Comparison of ENCODE assay signal across 1 cellular context in genomic region chr1:234875953-234876814, GRCh38.
TF ChIP-seq lines count a peak whose summit lies in the region.

No MANE protein-coding gene starts in this region.

TF ChIP-seq in HepG2, 621 proteins besides CTCF, POLR2A, EP300 and RAD21 (continued from another document and continues in another):
- TF ChIP-seq, protein P1, sequence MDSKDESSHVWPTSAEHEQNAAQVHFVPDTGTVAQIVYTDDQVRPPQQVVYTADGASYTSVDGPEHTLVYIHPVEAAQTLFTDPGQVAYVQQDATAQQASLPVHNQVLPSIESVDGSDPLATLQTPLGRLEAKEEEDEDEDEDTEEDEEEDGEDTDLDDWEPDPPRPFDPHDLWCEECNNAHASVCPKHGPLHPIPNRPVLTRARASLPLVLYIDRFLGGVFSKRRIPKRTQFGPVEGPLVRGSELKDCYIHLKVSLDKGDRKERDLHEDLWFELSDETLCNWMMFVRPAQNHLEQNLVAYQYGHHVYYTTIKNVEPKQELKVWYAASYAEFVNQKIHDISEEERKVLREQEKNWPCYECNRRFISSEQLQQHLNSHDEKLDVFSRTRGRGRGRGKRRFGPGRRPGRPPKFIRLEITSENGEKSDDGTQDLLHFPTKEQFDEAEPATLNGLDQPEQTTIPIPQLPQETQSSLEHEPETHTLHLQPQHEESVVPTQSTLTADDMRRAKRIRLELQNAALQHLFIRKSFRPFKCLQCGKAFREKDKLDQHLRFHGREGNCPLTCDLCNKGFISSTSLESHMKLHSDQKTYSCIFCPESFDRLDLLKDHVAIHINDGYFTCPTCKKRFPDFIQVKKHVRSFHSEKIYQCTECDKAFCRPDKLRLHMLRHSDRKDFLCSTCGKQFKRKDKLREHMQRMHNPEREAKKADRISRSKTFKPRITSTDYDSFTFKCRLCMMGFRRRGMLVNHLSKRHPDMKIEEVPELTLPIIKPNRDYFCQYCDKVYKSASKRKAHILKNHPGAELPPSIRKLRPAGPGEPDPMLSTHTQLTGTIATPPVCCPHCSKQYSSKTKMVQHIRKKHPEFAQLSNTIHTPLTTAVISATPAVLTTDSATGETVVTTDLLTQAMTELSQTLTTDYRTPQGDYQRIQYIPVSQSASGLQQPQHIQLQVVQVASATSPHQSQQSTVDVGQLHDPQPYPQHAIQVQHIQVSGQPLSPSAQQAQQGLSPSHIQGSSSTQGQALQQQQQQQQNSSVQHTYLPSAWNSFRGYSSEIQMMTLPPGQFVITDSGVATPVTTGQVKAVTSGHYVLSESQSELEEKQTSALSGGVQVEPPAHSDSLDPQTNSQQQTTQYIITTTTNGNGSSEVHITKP (CRISPR knock-in tag; IDR thresholded peaks at IDR 0.05; ENCODE audit: low read depth), result peak; percentile 86
- TF ChIP-seq CAMTA2 (CRISPR knock-in tag; IDR thresholded peaks at IDR 0.05; ENCODE audit: borderline replicate concordance), result 0 out of 2 replicates have a peak, but pooled peaks have one; percentile 21
- no peak for TF ChIP-seq NFATC3 (CRISPR knock-in tag; IDR thresholded peaks at IDR 0.05)
- no peak for TF ChIP-seq ATF7-NPFF (CRISPR knock-in tag; IDR thresholded peaks at IDR 0.05; ENCODE audit: low read depth)
- no peak for TF ChIP-seq ZNF333 (CRISPR knock-in tag; IDR thresholded peaks at IDR 0.05; ENCODE audit: borderline replicate concordance)
- TF ChIP-seq ZNF619 (CRISPR knock-in tag; IDR thresholded peaks at IDR 0.05), result no peak
- no peak; the same call in 1 of the 2 replicates for TF ChIP-seq ZNF343 (CRISPR knock-in tag; IDR thresholded peaks at IDR 0.05)
- TF ChIP-seq FOSL2 (CRISPR knock-in tag; IDR thresholded peaks at IDR 0.05), result peak; percentile 90
- TF ChIP-seq GATAD1 (CRISPR knock-in tag; IDR thresholded peaks at IDR 0.05), result peak; percentile 54
- peak; percentile 86 for TF ChIP-seq MIER3 (CRISPR knock-in tag; IDR thresholded peaks at IDR 0.05; ENCODE audit: borderline replicate concordance)
- TF ChIP-seq IRF2 (CRISPR knock-in tag; IDR thresholded peaks at IDR 0.05), result peak; percentile 92
- TF ChIP-seq ELF3 (CRISPR knock-in tag; IDR thresholded peaks at IDR 0.05), result peak; percentile 88
- TF ChIP-seq KDM4B (CRISPR knock-in tag; IDR thresholded peaks at IDR 0.05), result peak; percentile 82; the same call in 1 of the 2 replicates
- 0 out of 2 replicates have a peak, but pooled peaks have one; percentile 15 for TF ChIP-seq ZSCAN9 (CRISPR knock-in tag; IDR thresholded peaks at IDR 0.05; ENCODE audit: borderline replicate concordance)
- TF ChIP-seq NR3C1 (CRISPR knock-in tag; IDR thresholded peaks at IDR 0.05), result no peak
- TF ChIP-seq ZNF629 (CRISPR knock-in tag; conservative IDR thresholded peaks at IDR 0.05), result peak; percentile 58; the same call in 1 of the 2 replicates
- no peak for TF ChIP-seq ZNF484 (CRISPR knock-in tag; IDR thresholded peaks at IDR 0.05; ENCODE audit: borderline replicate concordance, low read depth)
- TF ChIP-seq, protein P2, sequence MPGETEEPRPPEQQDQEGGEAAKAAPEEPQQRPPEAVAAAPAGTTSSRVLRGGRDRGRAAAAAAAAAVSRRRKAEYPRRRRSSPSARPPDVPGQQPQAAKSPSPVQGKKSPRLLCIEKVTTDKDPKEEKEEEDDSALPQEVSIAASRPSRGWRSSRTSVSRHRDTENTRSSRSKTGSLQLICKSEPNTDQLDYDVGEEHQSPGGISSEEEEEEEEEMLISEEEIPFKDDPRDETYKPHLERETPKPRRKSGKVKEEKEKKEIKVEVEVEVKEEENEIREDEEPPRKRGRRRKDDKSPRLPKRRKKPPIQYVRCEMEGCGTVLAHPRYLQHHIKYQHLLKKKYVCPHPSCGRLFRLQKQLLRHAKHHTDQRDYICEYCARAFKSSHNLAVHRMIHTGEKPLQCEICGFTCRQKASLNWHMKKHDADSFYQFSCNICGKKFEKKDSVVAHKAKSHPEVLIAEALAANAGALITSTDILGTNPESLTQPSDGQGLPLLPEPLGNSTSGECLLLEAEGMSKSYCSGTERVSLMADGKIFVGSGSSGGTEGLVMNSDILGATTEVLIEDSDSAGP (CRISPR knock-in tag; IDR thresholded peaks at IDR 0.05; ENCODE audit: borderline replicate concordance), result peak; percentile 82; the same call in 1 of the 2 replicates
- TF ChIP-seq CBX1 (IDR thresholded peaks at IDR 0.05; ENCODE audit: low read depth), result no peak
- TF ChIP-seq FOXP4 (CRISPR knock-in tag; IDR thresholded peaks at IDR 0.05), result peak; percentile 95
- 0 out of 2 replicates have a peak, but pooled peaks have one; percentile 44 for TF ChIP-seq TFDP1 (CRISPR knock-in tag; IDR thresholded peaks at IDR 0.05; ENCODE audit: borderline replicate concordance)
- no peak for TF ChIP-seq ZNF253 (CRISPR knock-in tag; IDR thresholded peaks at IDR 0.05; ENCODE audit: borderline replicate concordance)
- peak; percentile 62; the same call in 1 of the 2 replicates for TF ChIP-seq MLXIP (CRISPR knock-in tag; IDR thresholded peaks at IDR 0.05; ENCODE audit: borderline replicate concordance)
- TF ChIP-seq SP2 (CRISPR knock-in tag; IDR thresholded peaks at IDR 0.05), result no peak
- TF ChIP-seq ZNF672 (CRISPR knock-in tag; IDR thresholded peaks at IDR 0.05), result 0 out of 2 replicates have a peak, but pooled peaks have one; percentile 71
- TF ChIP-seq ZNF24 (IDR thresholded peaks at IDR 0.05), result peak; percentile 55; the same call in 1 of the 2 replicates
- 0 out of 2 replicates have a peak, but pooled peaks have one; percentile 29 for TF ChIP-seq ZNF670 (CRISPR knock-in tag; IDR thresholded peaks at IDR 0.05; ENCODE audit: borderline replicate concordance)
- peak; percentile 84; the same call in 1 of the 2 replicates for TF ChIP-seq ZNF746 (CRISPR knock-in tag; IDR thresholded peaks at IDR 0.05)
- TF ChIP-seq ZNF563 (CRISPR knock-in tag; IDR thresholded peaks at IDR 0.05), result no peak
- no peak for TF ChIP-seq AGO1 (IDR thresholded peaks at IDR 0.05; ENCODE audit: low read depth, low read length, poor library complexity, severe bottlenecking)
- TF ChIP-seq ZBTB40 (IDR thresholded peaks at IDR 0.05), result no peak
- peak; percentile 28; the same call in 1 of the 2 replicates for TF ChIP-seq ZBTB40 (CRISPR knock-in tag; IDR thresholded peaks at IDR 0.05)
- peak; percentile 98 for TF ChIP-seq NR2F6 (IDR thresholded peaks at IDR 0.05)
- peak; percentile 98 for TF ChIP-seq NR2F6 (CRISPR knock-in tag; IDR thresholded peaks at IDR 0.05)
- peak; percentile 96 for TF ChIP-seq AGO2 (optimal IDR thresholded peaks at IDR 0.05; ENCODE audit: low read depth, low read length)
- peak; percentile 77 for TF ChIP-seq TEAD3 (CRISPR knock-in tag; optimal IDR thresholded peaks at IDR 0.05; ENCODE audit: borderline replicate concordance)
- TF ChIP-seq ZBTB21 (CRISPR knock-in tag; IDR thresholded peaks at IDR 0.05), result no peak
- TF ChIP-seq HOXA7 (CRISPR knock-in tag; IDR thresholded peaks at IDR 0.05), result no peak
- peak; percentile 9; the same call in 1 of the 2 replicates for TF ChIP-seq ZNF230 (CRISPR knock-in tag; IDR thresholded peaks at IDR 0.05)
- TF ChIP-seq POGZ (CRISPR knock-in tag; IDR thresholded peaks at IDR 0.05), result peak; percentile 73
- TF ChIP-seq HOXD1 (CRISPR knock-in tag; IDR thresholded peaks at IDR 0.05), result peak; percentile 47; the same call in 1 of the 2 replicates
- peak; percentile 51; the same call in 1 of the 2 replicates for TF ChIP-seq TCF7L2 (IDR thresholded peaks at IDR 0.05; ENCODE audit: low read depth, low read length)
- no peak for TF ChIP-seq ZNF251 (CRISPR knock-in tag; IDR thresholded peaks at IDR 0.05)
- peak; percentile 95 for TF ChIP-seq KDM5B (CRISPR knock-in tag; IDR thresholded peaks at IDR 0.05; ENCODE audit: borderline replicate concordance)
- TF ChIP-seq RXRA (CRISPR knock-in tag; IDR thresholded peaks at IDR 0.05), result peak; percentile 76
